In genomic region chr19:29926801-29927200, GRCh38 we compare ENCODE assay signal across 20 cellular contexts.
"Had no signal": no experiment of that assay in that cellular context is flagged by ENCODE, and none has a peak within 500 bp of the region (broad histone marks: within the 10 kb centered on the region; RNA-seq: fewer than 3 reads in every experiment).

No MANE protein-coding gene starts in this region.

- H3K27ac ChIP-seq: RWPE1 had no signal

- ATAC-seq: Panc1, PC-3, SK-N-SH treated with all-trans-retinoic acid at 6 μM for 48 hours had no signal

- DNase-seq: KBM-7; MV-4-11; NCI-H1048; NCI-H1105; NCI-H1417; NCI-H1436 treated with DMSO at 0.1 percent for 48 hours; NCI-H1694; NCI-H1930; NCI-H2081; NCI-H2107; NCI-H2227 treated with DMSO at 0.1 percent for 48 hours; NCI-H524; NCI-H526 treated with DMSO at 0.1 percent for 48 hours; NCI-H748 treated with DMSO at 0.1 percent for 48 hours; NK-92 treated with Interleukin-12 subunit alpha and Interleukin-12 subunit beta, amount 100 ng/mL, for 24 hours; PC-3; SHP77 had no signal
